Comparison of ENCODE assay signal across 28 cellular contexts in the genomic region with DNA sequence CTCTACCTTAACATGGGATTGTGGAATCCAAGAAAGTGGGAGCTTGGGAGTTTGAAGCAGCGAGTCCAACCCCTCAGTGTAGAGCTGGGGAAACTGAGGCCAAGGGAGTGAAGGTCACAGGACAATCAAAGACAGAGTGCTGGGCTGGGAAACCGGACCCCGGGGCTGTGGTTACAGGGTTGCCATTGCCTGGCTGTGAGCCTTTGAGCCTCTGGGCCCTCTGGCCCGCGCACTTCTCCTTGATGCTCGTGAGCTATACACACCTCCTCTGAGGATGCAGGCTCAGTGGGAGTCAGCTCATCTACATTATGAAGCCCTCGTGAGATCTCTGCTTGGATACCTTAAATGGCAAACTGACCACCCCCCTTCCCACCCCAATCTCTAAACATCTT. TPM values are rescaled to one million over a fixed set of nuclear protein-coding genes. Genes with fewer than 3 reads are reported as not detected.
DNase-seq lines count a peak whose midpoint lies in the region; ATAC-seq, FAIRE-seq and TF ChIP-seq lines count a peak whose summit lies in the region.
"Had no signal": no experiment of that assay in that cellular context is flagged by ENCODE, and none has a peak within 500 bp of the region (broad histone marks: within the 10 kb centered on the region; RNA-seq: fewer than 3 reads in every experiment).

No MANE protein-coding gene starts in this region.

- H3K79me2 ChIP-seq in MM.1S (ENCODE audit: low read length), result no peaks in the 10 kb centered on the region

- TF ChIP-seq CTCF in A549 (IDR thresholded peaks at IDR 0.05) (no peak), HFFc6 (IDR thresholded peaks at IDR 0.05) (no peak), breast epithelium (IDR thresholded peaks at IDR 0.05) (no peak), mucosa of descending colon (IDR thresholded peaks at IDR 0.05) (no peak), MM.1S (IDR thresholded peaks at IDR 0.05; ENCODE audit: low read length) (no peak)

- H3K4me3 Mint-ChIP-seq in HFFc6, result no peak overlapping the region
- H3K4me3 Mint-ChIP-seq: activated naive CD4-positive, alpha-beta T cell treated with anti-CD3 and anti-CD28 coated beads, Interleukin-2, amount 50 U/mL, for 24 hours; activated T-helper 1 cell treated with anti-CD3 and anti-CD28 coated beads, Interleukin-12 subunit alpha, Interleukin-12 subunit beta, Interleukin-2, Interleukin-4 antibody, amounts not matched to agents 30 ng/mL and 10 ng/mL and 1 ng/mL, durations not matched to agents 14 hours and 24 hours and 36 hours; nephron had no signal

- H3K36me3 Mint-ChIP-seq in HFFc6 (ENCODE audit: low read depth), result peaks cover 4% of the 10 kb centered on the region; the same call in 1 of the 2 replicates
- H3K36me3 Mint-ChIP-seq: activated naive CD4-positive, alpha-beta T cell treated with anti-CD3 and anti-CD28 coated beads, Interleukin-2, amount 50 U/mL, for 24 hours had no signal

- POLR2A ChIA-PET in A549 (lab: Yijun Ruan, JAX), result interaction anchor here (0.6 to 8.0 kb wide), 8 partner anchors 9 to 76 kb away, joined by 3 to 237 read pairs (median 21); a partner anchor contains a TSS

- DNase-seq in A549 (ENCODE audit: low read depth in 1 of 2, low spot score in 1 of 2) (no peak), HFFc6 (no peak), breast epithelium (ENCODE audit: low spot score in 2 of 2) (no peak), mucosa of descending colon (peak in 2 of 3 donors; percentile 29 to 51), hepatic stellate cell (ENCODE audit: low spot score) (no peak), MM.1S (no peak)
- no peak for DNase-seq in effector CD4-positive, alpha-beta T cell
- DNase-seq in stimulated activated CD4-positive, alpha-beta T cell treated with anti-CD3 and anti-CD28 coated beads, Interleukin-4, amount 100 ng/mL, for 24 hours, result no peak
- DNase-seq: activated CD4-positive, alpha-beta T cell treated with anti-CD3 and anti-CD28 coated beads, Interleukin-2, amount 50 U/mL, for 1 hour; central memory CD4-positive, alpha-beta T cell; EL; left cardiac atrium; MV-4-11; NCI-H187; stimulated activated CD4-positive, alpha-beta T cell treated with anti-CD3 and anti-CD28 coated beads, Interleukin-15, amount 100 ng/mL, for 24 hours; trophoblast cell; WERI-Rb-1 had no signal

- no peaks in the 10 kb centered on the region for H3K36me3 ChIP-seq in breast epithelium
- H3K36me3 ChIP-seq in mucosa of descending colon (ENCODE audit: low read depth), result no peaks in the 10 kb centered on the region
- H3K36me3 ChIP-seq in MM.1S (replicated peaks; ENCODE audit: insufficient read depth, low read length), result no peaks in the 10 kb centered on the region
- H3K36me3 ChIP-seq: ascending aorta, pancreas, WERI-Rb-1 had no signal

- H3K27me3 ChIP-seq in breast epithelium, result no peaks in the 10 kb centered on the region
- peaks cover 41% of the 10 kb centered on the region for H3K27me3 ChIP-seq in MM.1S (replicated peaks; ENCODE audit: insufficient read depth, low read length)
- H3K27me3 ChIP-seq: ascending aorta, pancreas had no signal

- H2AFZ ChIP-seq in MM.1S (ENCODE audit: low read length), result no peak overlapping the region

- no peak overlapping the region for H3K9ac ChIP-seq in MM.1S (ENCODE audit: low read length)
- H3K9ac ChIP-seq: KMS-11 had no signal

- H3F3A ChIP-seq in MM.1S (ENCODE audit: insufficient read depth, low read length), result no peaks in the 10 kb centered on the region

- no peaks in the 10 kb centered on the region for H4K20me1 ChIP-seq in MM.1S (ENCODE audit: insufficient read depth, low read length)

- H3K27ac ChIP-seq in A549 (peak overlapping the region; percentile 99 to 100), breast epithelium (peak overlapping the region; percentile 26 to 85), MM.1S (ENCODE audit: low read length) (no peak overlapping the region)
- H3K27ac ChIP-seq: C4-2B, KMS-11, WERI-Rb-1 had no signal

- peaks cover 77% of the 10 kb centered on the region for H3K4me1 Mint-ChIP-seq in HFFc6 (ENCODE audit: low read depth)
- H3K4me1 Mint-ChIP-seq: activated naive CD4-positive, alpha-beta T cell treated with anti-CD3 and anti-CD28 coated beads, Interleukin-2, amount 50 U/mL, for 24 hours had no signal

- WGBS in A549 (ENCODE audit: missing lambda C conversion rate), result 43% methylated on average over 7 of the region's 7 CpGs

- TF ChIP-seq POLR2A in A549 (IDR thresholded peaks at IDR 0.05; ENCODE audit: low read length) (no peak), breast epithelium (IDR thresholded peaks at IDR 0.05) (no peak)

- TF ChIP-seq EP300 in A549 (IDR thresholded peaks at IDR 0.05), result no peak

- no peak for FAIRE-seq in A549 (lab: Jason Lieb, UNC)
- FAIRE-seq: endothelial cell of umbilical vein, H54, HTR-8/SVneo, pancreas had no signal

- H3K4me1 ChIP-seq in A549, result peaks cover 79% of the 10 kb centered on the region
- H3K4me1 ChIP-seq in breast epithelium, result peaks cover 13 to 25% of the 10 kb centered on the region in 2 donors
- H3K4me1 ChIP-seq in mucosa of descending colon (ENCODE audit: low read depth), result peaks cover 48% of the 10 kb centered on the region
- no peaks in the 10 kb centered on the region for H3K4me1 ChIP-seq in MM.1S (ENCODE audit: low read length)

- CTCF ChIA-PET in A549 (lab: Yijun Ruan, JAX), result interaction anchor here (0.9 to 48.0 kb wide), 10 partner anchors 9 to 159 kb away, joined by 3 to 2097 read pairs (median 6); a partner anchor contains a TSS

- no peaks in the 10 kb centered on the region for H3K9me3 ChIP-seq in A549
- no peaks in the 10 kb centered on the region for H3K9me3 ChIP-seq in breast epithelium
- H3K9me3 ChIP-seq in mucosa of descending colon, result no peaks in the 10 kb centered on the region
- no peaks in the 10 kb centered on the region for H3K9me3 ChIP-seq in MM.1S (replicated peaks; ENCODE audit: insufficient read depth, low read length)
- H3K9me3 ChIP-seq: ascending aorta, pancreas had no signal

- ATAC-seq in A549, result no peak
- ATAC-seq in mucosa of descending colon, result no peak
- ATAC-seq: left cardiac atrium, pancreas, right cardiac atrium had no signal

- intact Hi-C loops in breast epithelium (cut with DNase I; ENCODE audit: low total_unique reads) (loop anchor here (10.0 kb wide), 1 partner anchor 48 kb away; no protein-coding TSS in a partner anchor), mucosa of descending colon (cut with DNase I, micrococcal nuclease) (loop anchor here in 1 of 2 donors (10.0 kb wide), 1 partner anchor 48 kb away; no protein-coding TSS in a partner anchor)

- no peaks in the 10 kb centered on the region for H3K9me2 ChIP-seq in MM.1S (replicated peaks; ENCODE audit: insufficient read depth, low read length)

- H3K4me2 ChIP-seq in A549, result peak overlapping the region; percentile 92
- H3K4me2 ChIP-seq in MM.1S (ENCODE audit: low read depth, low read length), result no peak overlapping the region
- H3K4me2 ChIP-seq: KMS-11 had no signal

- H3K27me3 Mint-ChIP-seq in HFFc6 (ENCODE audit: insufficient read depth), result peaks cover 7% of the 10 kb centered on the region

- TF ChIP-seq RAD21 in A549 (conservative IDR thresholded peaks at IDR 0.05 in 1 of 2, IDR thresholded peaks at IDR 0.05 in 1 of 2), result no peak

- H3K4me3 ChIP-seq in A549 (peak overlapping the region; percentile 92), breast epithelium (peak overlapping the region in 2 of 3 donors; percentile 13 to 75), mucosa of descending colon (no peak overlapping the region), MM.1S (ENCODE audit: low read length) (no peak overlapping the region)
- H3K4me3 ChIP-seq: ascending aorta had no signal

- peak overlapping the region; percentile 91 for H3K27ac Mint-ChIP-seq in HFFc6
- H3K27ac Mint-ChIP-seq: activated naive CD4-positive, alpha-beta T cell treated with anti-CD3 and anti-CD28 coated beads, Interleukin-2, amount 50 U/mL, for 24 hours; activated T-helper 1 cell treated with anti-CD3 and anti-CD28 coated beads, Interleukin-12 subunit alpha, Interleukin-12 subunit beta, Interleukin-2, Interleukin-4 antibody, amounts not matched to agents 30 ng/mL and 10 ng/mL and 1 ng/mL, durations not matched to agents 14 hours and 24 hours and 36 hours had no signal

- no peaks in the 10 kb centered on the region for H3K9me3 Mint-ChIP-seq in HFFc6
- H3K9me3 Mint-ChIP-seq: activated naive CD4-positive, alpha-beta T cell treated with anti-CD3 and anti-CD28 coated beads, Interleukin-2, amount 50 U/mL, for 24 hours; activated T-helper 1 cell treated with anti-CD3 and anti-CD28 coated beads, Interleukin-12 subunit alpha, Interleukin-12 subunit beta, Interleukin-2, Interleukin-4 antibody, amounts not matched to agents 30 ng/mL and 10 ng/mL and 1 ng/mL, durations not matched to agents 14 hours and 24 hours and 36 hours; nephron had no signal

TF ChIP-seq in A549, 52 proteins besides CTCF, POLR2A, EP300 and RAD21 (continues in another document):
- TF ChIP-seq RARB (CRISPR knock-in tag; IDR thresholded peaks at IDR 0.05) (no peak), JUN (IDR thresholded peaks at IDR 0.05) (no peak; a peak in 1 of 5 replicates), ZNF302 (CRISPR knock-in tag; IDR thresholded peaks at IDR 0.05) (peak; percentile 20; the same call in 1 of the 2 replicates), HOXB13 (CRISPR knock-in tag; IDR thresholded peaks at IDR 0.05; ENCODE audit: low read depth) (no peak)
- TF ChIP-seq, protein P1, sequence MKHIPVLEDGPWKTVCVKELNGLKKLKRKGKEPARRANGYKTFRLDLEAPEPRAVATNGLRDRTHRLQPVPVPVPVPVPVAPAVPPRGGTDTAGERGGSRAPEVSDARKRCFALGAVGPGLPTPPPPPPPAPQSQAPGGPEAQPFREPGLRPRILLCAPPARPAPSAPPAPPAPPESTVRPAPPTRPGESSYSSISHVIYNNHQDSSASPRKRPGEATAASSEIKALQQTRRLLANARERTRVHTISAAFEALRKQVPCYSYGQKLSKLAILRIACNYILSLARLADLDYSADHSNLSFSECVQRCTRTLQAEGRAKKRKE (CRISPR knock-in tag; IDR thresholded peaks at IDR 0.05; ENCODE audit: low read depth), result 0 out of 2 replicates have a peak, but pooled peaks have one; percentile 19

RNA-seq across cellular contexts. Expression of a gene that starts 2.1 kb away (rescaled TPM):
- polyA plus RNA-seq in A549 (2011; rRNA removed) (342 and 442 TPM in 2 replicates), A549 (2017; fragmentation: RNase III; extraction: RNeasy Plus Mini Kit Qiagen cat#74134 plus additional on column Dnase treatment) (225 to 288 TPM (median 248 TPM) in 3 replicates)
- polyA plus RNA-seq in A549 (2012; cell fraction: cytosol; rRNA removed), result 157 and 189 TPM in 2 replicates
- 1,165 and 1,226 TPM in 2 replicates for polyA plus RNA-seq in A549 (2012; cell fraction: nucleus; rRNA removed)
- 586 and 639 TPM in 2 replicates for polyA minus RNA-seq in A549 (2011; rRNA and poly(A)+ RNA removed)
- 10 to 100 TPM; 18.4 to 23.6 (median 21.3) TPM for total RNA-seq in HFFc6 (2021; fragmentation: NEBNext Ultra II Directional; extraction: Animal tissue kit (Norgen Biotek cat#: 25700))
- total RNA-seq in breast epithelium (100 to 1,000 TPM in 1 of 3 donors, 10 to 100 TPM in 1, 1 to 10 TPM in 1; 6.1 to 122 (median 81.0) TPM), mucosa of descending colon (100 to 1,000 TPM; 166 to 453 (median 211) TPM)
- total RNA-seq: activated T-helper 1 cell treated with anti-CD3 and anti-CD28 coated beads, Interleukin-12 subunit alpha, Interleukin-12 subunit beta, Interleukin-2, Interleukin-4 antibody, amounts not matched to agents 30 ng/mL and 10 ng/mL and 1 ng/mL, durations not matched to agents 14 hours and 24 hours and 36 hours had no signal

Comparison
In these comparisons a context has a peak if more than half of its experiments do, and no peak if none do; other contexts are left out.
1. DNase-seq: peak in mucosa of descending colon (2 of 3); none in A549 (0 of 2), HFFc6 (single experiment), breast epithelium (0 of 2), effector CD4-positive, alpha-beta T cell (single experiment), hepatic stellate cell (single experiment), stimulated activated CD4-positive, alpha-beta T cell treated with anti-CD3 and anti-CD28 coated beads, Interleukin-4, amount 100 ng/mL, for 24 hours (single experiment) and MM.1S (single experiment).
2. H3K4me3 ChIP-seq: peak in A549 (single experiment) and breast epithelium (2 of 3); none in mucosa of descending colon (single experiment) and MM.1S (single experiment).